In genomic region chr1:99972066-99972465, GRCh38 we compare ENCODE assay signal across 8 cellular contexts. TPM values are rescaled to one million over a fixed set of nuclear protein-coding genes. Genes with fewer than 3 reads are reported as not detected.
DNase-seq lines count a peak whose midpoint lies in the region; ATAC-seq and TF ChIP-seq lines count a peak whose summit lies in the region.
"Not testable (repeated sequence)": the region's sequence is repeated elsewhere in the genome, so short reads cannot be mapped to it uniquely, and the experiment has no call there.

No MANE protein-coding gene starts in this region.

- not testable (repeated sequence) for BruUV-seq in Calu3 (replicated peaks; lab: Mats Ljungman, UMichigan)

- not testable (repeated sequence) for H3K4me1 Mint-ChIP-seq in Calu3 (ENCODE audit: low read depth, unreplicated experiment)
- H3K4me1 Mint-ChIP-seq in IgD-negative memory B cell (peaks cover 17 to 35% (median 29%) of the 10 kb centered on the region in 3 donors), brain (peaks cover 48% of the 10 kb centered on the region), natural killer cell (peaks cover 27 to 36% of the 10 kb centered on the region in 2 donors)
- H3K4me1 Mint-ChIP-seq in activated T-cell treated with anti-CD3 and anti-CD28 coated beads, Interleukin-2, amount 50 U/mL, for 4 hours (ENCODE audit: low read depth) = peaks cover 33% of the 10 kb centered on the region
- peaks cover 30% of the 10 kb centered on the region for H3K4me1 Mint-ChIP-seq in stimulated activated naive CD8-positive, alpha-beta T cell treated with anti-CD3 and anti-CD28 coated beads, Interleukin-15, Interleukin-2, amounts not matched to agents 100 ng/mL and 50 ng/mL, for 24 hours (ENCODE audit: low read depth)

- H3K27ac Mint-ChIP-seq in Calu3 (ENCODE audit: unreplicated experiment) (peak overlapping the region; percentile 88), IgD-negative memory B cell (peak overlapping the region in 1 of 3 donors; percentile 43), brain (peak overlapping the region in 1 of 5 experiments; percentile 20), natural killer cell (peak overlapping the region in 1 of 2 donors; percentile 39)
- not testable (repeated sequence) for H3K27ac Mint-ChIP-seq in stimulated activated naive CD8-positive, alpha-beta T cell treated with anti-CD3 and anti-CD28 coated beads, Interleukin-15, Interleukin-2, amounts not matched to agents 100 ng/mL and 50 ng/mL, for 24 hours

- not testable (repeated sequence) for H3K27me3 Mint-ChIP-seq in Calu3 (ENCODE audit: unreplicated experiment); IgD-negative memory B cell; activated T-cell treated with anti-CD3 and anti-CD28 coated beads, Interleukin-2, amount 50 U/mL, for 4 hours (ENCODE audit: low read depth); brain; natural killer cell (ENCODE audit: low read depth in 2 of 2); stimulated activated naive CD8-positive, alpha-beta T cell treated with anti-CD3 and anti-CD28 coated beads, Interleukin-15, Interleukin-2, amounts not matched to agents 100 ng/mL and 50 ng/mL, for 24 hours

- not testable (repeated sequence) for TF ChIP-seq EP300 in SK-N-SH (IDR thresholded peaks at IDR 0.05; ENCODE audit: borderline replicate concordance in 1 of 2, low read depth in 1 of 2, low read length in 1 of 2)

- H3K4me3 Mint-ChIP-seq in Calu3 (ENCODE audit: low read depth, unreplicated experiment) (peak overlapping the region; percentile 98), IgD-negative memory B cell (peak overlapping the region in 3 of 4 donors; percentile 8 to 69 (median 57)), brain (peak overlapping the region; percentile 65 to 99 (median 85)), natural killer cell (peak overlapping the region; percentile 84)
- peak overlapping the region; percentile 61 for H3K4me3 Mint-ChIP-seq in activated T-cell treated with anti-CD3 and anti-CD28 coated beads, Interleukin-2, amount 50 U/mL, for 4 hours
- H3K4me3 Mint-ChIP-seq in stimulated activated naive CD8-positive, alpha-beta T cell treated with anti-CD3 and anti-CD28 coated beads, Interleukin-15, Interleukin-2, amounts not matched to agents 100 ng/mL and 50 ng/mL, for 24 hours = peak overlapping the region; percentile 51

- DNase-seq in Calu3; SK-N-SH; activated T-cell treated with anti-CD3 and anti-CD28 coated beads, Interleukin-2, amount 50 U/mL, for 4 hours; epithelial cell of prostate (ENCODE audit: low read depth, low spot score); natural killer cell: not testable (repeated sequence)

- H3K27ac ChIP-seq in SK-N-SH (ENCODE audit: low read depth in 2 of 2, low read length in 1 of 2) = peak overlapping the region in 1 of 2 experiments; percentile 51; a peak in 2 of 4 replicates
- peak overlapping the region; percentile 89 for H3K27ac ChIP-seq in epithelial cell of prostate

- not testable (repeated sequence) for H3K4me1 ChIP-seq in SK-N-SH (ENCODE audit: control insufficient read depth in 1 of 2, insufficient read depth in 2 of 2, low read depth in 1 of 2, low read length in 1 of 2)

- POLR2A ChIA-PET in SK-N-SH (lab: Yijun Ruan, JAX) = not testable (repeated sequence)

- not testable (repeated sequence) for H3K9ac ChIP-seq in SK-N-SH

- not testable (repeated sequence) for ATAC-seq in activated T-cell treated with anti-CD3 and anti-CD28 coated beads, Interleukin-2, amount 50 U/mL, for 4 hours; natural killer cell

- H3K9me3 ChIP-seq in SK-N-SH = not testable (repeated sequence)

- TF ChIP-seq RAD21 in SK-N-SH (IDR thresholded peaks at IDR 0.05; ENCODE audit: low read length) = not testable (repeated sequence)

- not testable (repeated sequence) for H2AFZ ChIP-seq in SK-N-SH (ENCODE audit: low read depth)

- H4K20me1 ChIP-seq in SK-N-SH (ENCODE audit: insufficient read depth) = not testable (repeated sequence)

- not testable (repeated sequence) for H3K9me3 Mint-ChIP-seq in Calu3 (ENCODE audit: low read depth, unreplicated experiment); IgD-negative memory B cell; activated T-cell treated with anti-CD3 and anti-CD28 coated beads, Interleukin-2, amount 50 U/mL, for 4 hours; brain; natural killer cell; stimulated activated naive CD8-positive, alpha-beta T cell treated with anti-CD3 and anti-CD28 coated beads, Interleukin-15, Interleukin-2, amounts not matched to agents 100 ng/mL and 50 ng/mL, for 24 hours

- H3K4me3 ChIP-seq in SK-N-SH (ENCODE audit: low read depth in 2 of 2, low read length in 1 of 2) = peak overlapping the region in 1 of 2 experiments; percentile 15; a peak in 1 of 4 replicates

- H3K36me3 Mint-ChIP-seq in Calu3 (ENCODE audit: insufficient read depth, unreplicated experiment) = peaks cover 29% of the 10 kb centered on the region
- H3K36me3 Mint-ChIP-seq in IgD-negative memory B cell; activated T-cell treated with anti-CD3 and anti-CD28 coated beads, Interleukin-2, amount 50 U/mL, for 4 hours (ENCODE audit: insufficient read depth); natural killer cell; stimulated activated naive CD8-positive, alpha-beta T cell treated with anti-CD3 and anti-CD28 coated beads, Interleukin-15, Interleukin-2, amounts not matched to agents 100 ng/mL and 50 ng/mL, for 24 hours (ENCODE audit: low read depth): not testable (repeated sequence)
- peaks cover 14% of the 10 kb centered on the region for H3K36me3 Mint-ChIP-seq in brain

- WGBS in SK-N-SH (ENCODE audit: low lambda C conversion rate) = 94% methylated on average over 7 of the region's 7 CpGs

- H3K79me2 ChIP-seq in SK-N-SH (ENCODE audit: insufficient read depth) = peaks cover 63% of the 10 kb centered on the region

- 0 out of 2 replicates have a peak overlapping the region, but pooled peaks have one; percentile 27 for H3K4me2 ChIP-seq in SK-N-SH

- not testable (repeated sequence) for TF ChIP-seq CTCF in Calu3 (IDR thresholded peaks at IDR 0.05; ENCODE audit: unreplicated experiment); SK-N-SH (IDR thresholded peaks at IDR 0.05); brain (conservative IDR thresholded peaks at IDR 0.05); natural killer cell (IDR thresholded peaks at IDR 0.05)

- not testable (repeated sequence) for H3K9me2 ChIP-seq in SK-N-SH

- H3K27me3 ChIP-seq in SK-N-SH (ENCODE audit: insufficient read depth) = not testable (repeated sequence)

- H3K36me3 ChIP-seq in SK-N-SH (replicated peaks in 1 of 2; ENCODE audit: control insufficient read depth in 1 of 2, insufficient read depth in 2 of 2, low read length in 1 of 2) = peaks cover 4 to 15% of the 10 kb centered on the region in 2 experiments

- CTCF ChIA-PET in Calu3 (lab: Charles Lee) = not testable (repeated sequence)
- CTCF ChIA-PET in SK-N-SH (lab: Yijun Ruan, JAX) = interaction anchor here (0.7 kb wide), 1 partner anchor 11 kb away, joined by 3 read pairs; no protein-coding TSS in a partner anchor

- intact Hi-C loops in Calu3 (cut with micrococcal nuclease; ENCODE audit: unreplicated experiment) = not testable (repeated sequence)
- intact Hi-C loops in natural killer cell (cut with micrococcal nuclease) = loop anchor here (5.0 kb wide), 1 partner anchor 160 kb away; the partner anchor contains the start of genes SASS6 and TRMT13

- peaks cover 16% of the 10 kb centered on the region for H3F3A ChIP-seq in SK-N-SH (replicated peaks; ENCODE audit: insufficient read depth)

RNA-seq across cellular contexts. Expression of gene SLC35A3, which starts 2.3 kb away (rescaled TPM):
- 31.2 and 33.9 TPM in 2 replicates for total RNA-seq in Calu3 (2022)
- 11.0 TPM for polyA plus RNA-seq in IgD-negative memory B cell
- polyA plus RNA-seq in SK-N-SH (2012; rRNA removed) = 5.7 and 7.4 TPM in 2 replicates
- polyA plus RNA-seq in SK-N-SH (2012; cell fraction: cytosol; rRNA removed) = 8.0 and 8.1 TPM in 2 replicates
- 7.0 and 12.4 TPM in 2 replicates for polyA plus RNA-seq in SK-N-SH (2012; cell fraction: nucleus; rRNA removed)
- total RNA-seq in activated T-cell treated with anti-CD3 and anti-CD28 coated beads, Interleukin-2, amount 50 U/mL, for 4 hours = 10 to 100 TPM; 14.0 to 18.5 (median 16.9) TPM
- 3.6 TPM for polyA plus RNA-seq in brain (ENCODE audit: insufficient read depth, low read depth, low replicate concordance)
- 10 to 100 TPM; 40.2 to 49.8 (median 43.1) TPM for total RNA-seq in natural killer cell
